In the genomic region with DNA sequence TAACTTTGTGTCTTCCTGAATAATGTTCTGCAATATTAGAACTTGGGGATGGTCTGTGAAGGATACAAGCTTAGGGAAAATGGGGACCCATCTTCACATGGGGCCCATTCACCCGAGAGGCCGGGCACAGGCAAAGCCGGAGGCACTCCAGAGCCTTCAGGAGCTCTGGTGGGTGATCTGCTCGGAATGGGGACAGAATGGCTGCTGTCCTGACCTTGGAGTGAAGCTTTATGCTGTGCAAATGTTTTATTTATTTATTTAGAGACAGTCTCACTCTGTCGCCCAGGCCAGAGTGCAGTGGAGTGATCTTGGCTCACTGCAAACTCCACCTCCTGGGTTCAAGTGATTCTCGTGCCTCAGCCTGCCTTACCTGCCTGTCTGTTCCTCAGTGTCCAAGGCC, we compare ENCODE assay signal across 13 cellular contexts. TPM values are rescaled to one million over a fixed set of nuclear protein-coding genes. Genes with fewer than 3 reads are reported as not detected.
DNase-seq lines count a peak whose midpoint lies in the region; ATAC-seq and TF ChIP-seq lines count a peak whose summit lies in the region.
"Had no signal": no experiment of that assay in that cellular context is flagged by ENCODE, and none has a peak within 500 bp of the region (broad histone marks: within the 10 kb centered on the region; RNA-seq: fewer than 3 reads in every experiment).

No MANE protein-coding gene starts in this region.

- H3K4me1 ChIP-seq in naive thymus-derived CD4-positive, alpha-beta T cell (ENCODE audit: control insufficient read depth in 2 of 2, insufficient read depth in 2 of 2, low read length in 2 of 2) = no peaks in the 10 kb centered on the region

- peaks cover 4% of the 10 kb centered on the region for H3K4me1 Mint-ChIP-seq in WTC11
- peaks cover 6% of the 10 kb centered on the region for H3K4me1 Mint-ChIP-seq in central memory CD8-positive, alpha-beta T cell
- H3K4me1 Mint-ChIP-seq in nephron progenitor cell = peaks cover 35% of the 10 kb centered on the region
- H3K4me1 Mint-ChIP-seq in naive thymus-derived CD4-positive, alpha-beta T cell = peaks cover 0 to 7% (median 0%) of the 10 kb centered on the region in 7 donors
- H3K4me1 Mint-ChIP-seq: B cell had no signal

- H3K9me3 Mint-ChIP-seq in WTC11 = peaks cover 11% of the 10 kb centered on the region
- no peaks in the 10 kb centered on the region for H3K9me3 Mint-ChIP-seq in central memory CD8-positive, alpha-beta T cell
- H3K9me3 Mint-ChIP-seq in nephron progenitor cell = no peaks in the 10 kb centered on the region
- peaks cover 0 to 3% (median 0%) of the 10 kb centered on the region in 11 donors for H3K9me3 Mint-ChIP-seq in naive thymus-derived CD4-positive, alpha-beta T cell
- H3K9me3 Mint-ChIP-seq: CD4-positive, alpha-beta T cell had no signal

- POLR2A ChIA-PET in WTC11 (lab: Charles Lee) = no interaction called here
- POLR2A ChIA-PET in naive thymus-derived CD4-positive, alpha-beta T cell (lab: Charles Lee) = no interaction called here

- no peak for TF ChIP-seq CTCF in WTC11 (IDR thresholded peaks at IDR 0.05)
- TF ChIP-seq CTCF in nephron progenitor cell (IDR thresholded peaks at IDR 0.05) = no peak

- H3K4me3 ChIP-seq in naive thymus-derived CD4-positive, alpha-beta T cell (ENCODE audit: low read length) = no peak overlapping the region
- H3K4me3 ChIP-seq: GM23248 had no signal

- no peaks in the 10 kb centered on the region for H3K9me3 ChIP-seq in naive thymus-derived CD4-positive, alpha-beta T cell (ENCODE audit: control insufficient read depth in 2 of 3, low read length in 3 of 3)

- no peak overlapping the region for H3K4me3 Mint-ChIP-seq in WTC11
- no peak overlapping the region for H3K4me3 Mint-ChIP-seq in central memory CD8-positive, alpha-beta T cell
- H3K4me3 Mint-ChIP-seq in nephron progenitor cell = no peak overlapping the region
- no peak overlapping the region for H3K4me3 Mint-ChIP-seq in naive thymus-derived CD4-positive, alpha-beta T cell
- H3K4me3 Mint-ChIP-seq: B cell; CD4-positive, alpha-beta T cell had no signal

- ATAC-seq in WTC11 (no peak), left cardiac atrium (peak; percentile 51 to 54)
- no peak for ATAC-seq in central memory CD8-positive, alpha-beta T cell (replicated peaks; ENCODE audit: extremely low read depth, poor library complexity, severe bottlenecking)
- ATAC-seq in naive thymus-derived CD4-positive, alpha-beta T cell = no peak
- ATAC-seq: HCT116 had no signal

- intact Hi-C loops in left cardiac atrium (cut with DNase I) = no loop called here
- intact Hi-C loops in naive thymus-derived CD4-positive, alpha-beta T cell (cut with micrococcal nuclease) = no loop called here

- H3K27me3 Mint-ChIP-seq in WTC11 (ENCODE audit: low read depth) (no peaks in the 10 kb centered on the region; the same call in 1 of the 2 replicates), nephron progenitor cell (ENCODE audit: low read depth, poor library complexity) (peaks cover 3% of the 10 kb centered on the region)
- no peaks in the 10 kb centered on the region for H3K27me3 Mint-ChIP-seq in central memory CD8-positive, alpha-beta T cell
- H3K27me3 Mint-ChIP-seq in naive thymus-derived CD4-positive, alpha-beta T cell = no peaks in the 10 kb centered on the region
- H3K27me3 Mint-ChIP-seq: B cell; CD4-positive, alpha-beta T cell had no signal

- peaks cover 0 to 17% (median 0%) of the 10 kb centered on the region in 3 experiments for H3K36me3 ChIP-seq in naive thymus-derived CD4-positive, alpha-beta T cell (ENCODE audit: control insufficient read depth in 2 of 3, insufficient read depth in 3 of 3, low read length in 3 of 3)

- peaks cover 32% of the 10 kb centered on the region for H3K36me3 Mint-ChIP-seq in WTC11
- H3K36me3 Mint-ChIP-seq in central memory CD8-positive, alpha-beta T cell (ENCODE audit: insufficient read depth) = peaks cover 11% of the 10 kb centered on the region
- peaks cover 55% of the 10 kb centered on the region for H3K36me3 Mint-ChIP-seq in nephron progenitor cell (ENCODE audit: low read depth)
- peaks cover 6 to 28% (median 20%) of the 10 kb centered on the region in 5 donors for H3K36me3 Mint-ChIP-seq in naive thymus-derived CD4-positive, alpha-beta T cell

- CTCF ChIA-PET in WTC11 (lab: Charles Lee) = no interaction called here
- CTCF ChIA-PET in naive thymus-derived CD4-positive, alpha-beta T cell (lab: Charles Lee) = no interaction called here

- no peak overlapping the region for H3K27ac ChIP-seq in naive thymus-derived CD4-positive, alpha-beta T cell (ENCODE audit: low read depth, low read length)
- H3K27ac ChIP-seq: GM23248 had no signal

- DNase-seq in WTC11 (ENCODE audit: low spot score) (no peak), left cardiac atrium (no peak), nephron progenitor cell (no peak), GF-D8 (lab: John Stamatoyannopoulos, UW) (no peak), NAMALWA (ENCODE audit: low spot score) (no peak)
- no peak for DNase-seq in central memory CD8-positive, alpha-beta T cell (ENCODE audit: low spot score in 2 of 2)
- DNase-seq in naive thymus-derived CD4-positive, alpha-beta T cell = no peak
- DNase-seq: C1 segment of cervical spinal cord; CD4-positive, alpha-beta T cell; DMS79; GM23248 had no signal

- peak overlapping the region; percentile 21; the same call in 1 of the 2 replicates for H3K27ac Mint-ChIP-seq in WTC11
- H3K27ac Mint-ChIP-seq in central memory CD8-positive, alpha-beta T cell (ENCODE audit: low read depth) = peak overlapping the region; percentile 30
- peak overlapping the region; percentile 62 for H3K27ac Mint-ChIP-seq in nephron progenitor cell
- no peak overlapping the region for H3K27ac Mint-ChIP-seq in naive thymus-derived CD4-positive, alpha-beta T cell
- H3K27ac Mint-ChIP-seq: B cell; CD4-positive, alpha-beta T cell had no signal

- H3K27me3 ChIP-seq in naive thymus-derived CD4-positive, alpha-beta T cell (ENCODE audit: control insufficient read depth in 2 of 2, insufficient read depth in 2 of 2, low read length in 2 of 2) = no peaks in the 10 kb centered on the region

TF ChIP-seq in WTC11, 78 proteins besides CTCF, POLR2A, EP300 and RAD21 (continues in another document):
- no peak for TF ChIP-seq ZNF423 (CRISPR knock-in tag; IDR thresholded peaks at IDR 0.05)
- TF ChIP-seq, protein P1, sequence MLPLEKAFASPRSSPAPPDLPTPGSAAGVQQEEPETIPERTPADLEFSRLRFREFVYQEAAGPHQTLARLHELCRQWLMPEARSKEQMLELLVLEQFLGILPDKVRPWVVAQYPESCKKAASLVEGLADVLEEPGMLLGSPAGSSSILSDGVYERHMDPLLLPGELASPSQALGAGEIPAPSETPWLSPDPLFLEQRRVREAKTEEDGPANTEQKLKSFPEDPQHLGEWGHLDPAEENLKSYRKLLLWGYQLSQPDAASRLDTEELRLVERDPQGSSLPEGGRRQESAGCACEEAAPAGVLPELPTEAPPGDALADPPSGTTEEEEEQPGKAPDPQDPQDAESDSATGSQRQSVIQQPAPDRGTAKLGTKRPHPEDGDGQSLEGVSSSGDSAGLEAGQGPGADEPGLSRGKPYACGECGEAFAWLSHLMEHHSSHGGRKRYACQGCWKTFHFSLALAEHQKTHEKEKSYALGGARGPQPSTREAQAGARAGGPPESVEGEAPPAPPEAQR (CRISPR knock-in tag; IDR thresholded peaks at IDR 0.05) = no peak
- TF ChIP-seq, protein P2, sequence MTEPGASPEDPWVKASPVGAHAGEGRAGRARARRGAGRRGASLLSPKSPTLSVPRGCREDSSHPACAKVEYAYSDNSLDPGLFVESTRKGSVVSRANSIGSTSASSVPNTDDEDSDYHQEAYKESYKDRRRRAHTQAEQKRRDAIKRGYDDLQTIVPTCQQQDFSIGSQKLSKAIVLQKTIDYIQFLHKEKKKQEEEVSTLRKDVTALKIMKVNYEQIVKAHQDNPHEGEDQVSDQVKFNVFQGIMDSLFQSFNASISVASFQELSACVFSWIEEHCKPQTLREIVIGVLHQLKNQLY (CRISPR knock-in tag; IDR thresholded peaks at IDR 0.05) = no peak
- no peak for TF ChIP-seq RORB (CRISPR knock-in tag; IDR thresholded peaks at IDR 0.05)
- TF ChIP-seq, protein P3, sequence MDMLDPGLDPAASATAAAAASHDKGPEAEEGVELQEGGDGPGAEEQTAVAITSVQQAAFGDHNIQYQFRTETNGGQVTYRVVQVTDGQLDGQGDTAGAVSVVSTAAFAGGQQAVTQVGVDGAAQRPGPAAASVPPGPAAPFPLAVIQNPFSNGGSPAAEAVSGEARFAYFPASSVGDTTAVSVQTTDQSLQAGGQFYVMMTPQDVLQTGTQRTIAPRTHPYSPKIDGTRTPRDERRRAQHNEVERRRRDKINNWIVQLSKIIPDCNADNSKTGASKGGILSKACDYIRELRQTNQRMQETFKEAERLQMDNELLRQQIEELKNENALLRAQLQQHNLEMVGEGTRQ (CRISPR knock-in tag; IDR thresholded peaks at IDR 0.05) = no peak
- no peak for TF ChIP-seq GABPB1 (CRISPR knock-in tag; IDR thresholded peaks at IDR 0.05)
- TF ChIP-seq PRRX2 (CRISPR knock-in tag; IDR thresholded peaks at IDR 0.05) = no peak

RNA-seq across cellular contexts. Expression of a gene that starts 55.4 kb away (rescaled TPM):
- 23.4 to 31.1 TPM (median 24.7 TPM) in 3 replicates for total RNA-seq in WTC11 (2021)
- total RNA-seq in left cardiac atrium = 10 to 100 TPM; 22.0 to 33.5 TPM
- 10 to 100 TPM; 10.5 to 27.9 (median 15.4) TPM for total RNA-seq in naive thymus-derived CD4-positive, alpha-beta T cell
- polyA plus RNA-seq in naive thymus-derived CD4-positive, alpha-beta T cell = 10 to 100 TPM; 16.8 to 22.1 TPM

Comparison
In these comparisons a context has a peak if more than half of its experiments do, and no peak if none do; other contexts are left out.
1. ATAC-seq: peak in left cardiac atrium (2 of 2); none in WTC11 (single experiment), central memory CD8-positive, alpha-beta T cell (single experiment) and naive thymus-derived CD4-positive, alpha-beta T cell (single experiment).
2. H3K27ac Mint-ChIP-seq: peak in WTC11 (single experiment), central memory CD8-positive, alpha-beta T cell (single experiment) and nephron progenitor cell (single experiment); none in naive thymus-derived CD4-positive, alpha-beta T cell (0 of 9).